Comparison of ENCODE assay signal across 21 cellular contexts in the genomic region with DNA sequence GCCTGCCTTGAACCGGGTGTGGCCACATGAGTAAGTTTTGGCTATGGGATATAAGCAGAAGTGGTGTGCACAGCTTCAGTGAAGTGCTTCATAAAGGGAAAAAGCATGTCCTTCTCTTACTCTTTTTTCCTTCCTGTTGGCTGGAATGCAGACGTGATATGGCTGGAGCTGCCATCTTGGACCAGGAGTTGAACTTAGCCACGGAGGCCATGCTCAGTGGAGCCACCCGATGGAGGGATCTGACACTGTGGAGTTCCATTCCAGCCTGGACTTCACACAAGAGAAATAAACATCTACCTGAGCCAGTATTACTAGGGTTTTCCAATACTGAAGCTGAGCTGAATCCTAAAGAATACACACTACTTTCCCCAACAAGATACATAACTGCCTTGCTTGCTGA. TPM values are rescaled to one million over a fixed set of nuclear protein-coding genes. Genes with fewer than 3 reads are reported as not detected.
DNase-seq lines count a peak whose midpoint lies in the region; TF ChIP-seq lines count a peak whose summit lies in the region.
"Had no signal": no experiment of that assay in that cellular context is flagged by ENCODE, and none has a peak within 500 bp of the region (broad histone marks: within the 10 kb centered on the region; RNA-seq: fewer than 3 reads in every experiment).

No MANE protein-coding gene starts in this region.

- H3K27ac ChIP-seq in smooth muscle cell (ENCODE audit: low read depth), result no peak overlapping the region
- H3K27ac ChIP-seq: colonic mucosa had no signal

- 97% methylated on average over 4 of the region's 4 CpGs for whole genome bisulfite sequencing in smooth muscle cell (ENCODE audit: low lambda C conversion rate)

- no peaks in the 10 kb centered on the region for H3K36me3 ChIP-seq in smooth muscle cell (ENCODE audit: low read depth)
- H3K36me3 ChIP-seq: colonic mucosa had no signal

- no peak overlapping the region for H3K4me3 ChIP-seq in epithelial cell of esophagus (ENCODE audit: low read length)
- H3K4me3 ChIP-seq in smooth muscle cell, result no peak overlapping the region
- H3K4me3 ChIP-seq: colonic mucosa had no signal

- no peaks in the 10 kb centered on the region for H3K27me3 ChIP-seq in smooth muscle cell (ENCODE audit: low read depth)
- H3K27me3 ChIP-seq: colonic mucosa had no signal

- no peak overlapping the region for H3K9ac ChIP-seq in smooth muscle cell (ENCODE audit: low read depth)

- no peak overlapping the region for H2AFZ ChIP-seq in smooth muscle cell (ENCODE audit: low read depth)

- peaks cover 5% of the 10 kb centered on the region for H3K4me1 ChIP-seq in smooth muscle cell (ENCODE audit: low read depth)
- H3K4me1 ChIP-seq: colonic mucosa had no signal

- H3K9me3 ChIP-seq in smooth muscle cell (replicated peaks; ENCODE audit: low read depth), result no peaks in the 10 kb centered on the region
- H3K9me3 ChIP-seq: colonic mucosa had no signal

- no peaks in the 10 kb centered on the region for H4K20me1 ChIP-seq in smooth muscle cell (ENCODE audit: low read depth)

- no peaks in the 10 kb centered on the region for H3F3A ChIP-seq in smooth muscle cell (ENCODE audit: low read depth)

- TF ChIP-seq CTCF in epithelial cell of esophagus (IDR thresholded peaks at IDR 0.05; ENCODE audit: insufficient read depth, low read depth, low read length, missing control alignments) (peak; percentile 15), smooth muscle cell (IDR thresholded peaks at IDR 0.05; ENCODE audit: borderline replicate concordance, insufficient read depth, poor library complexity, severe bottlenecking) (peak; percentile 6)

- no peaks in the 10 kb centered on the region for H3K79me2 ChIP-seq in smooth muscle cell (ENCODE audit: low read depth)

- no peak overlapping the region for H3K4me2 ChIP-seq in smooth muscle cell

- peak; percentile 27 for DNase-seq in DMS53 (lab: John Stamatoyannopoulos, UW)
- no peak for DNase-seq in DMS53 treated with DMSO at 0.1 percent for 48 hours (lab: John Stamatoyannopoulos, UW; ENCODE audit: unreplicated experiment)
- peak; percentile 3 for DNase-seq in NCI-H69 (lab: John Stamatoyannopoulos, UW)
- no peak for DNase-seq in epithelial cell of esophagus (ENCODE audit: low read depth)
- no peak for DNase-seq in smooth muscle cell (lab: John Stamatoyannopoulos, UW; ENCODE audit: unreplicated experiment)
- DNase-seq in central memory CD4-positive, alpha-beta T cell, result no peak
- no peak for DNase-seq in activated naive CD4-positive, alpha-beta T cell treated with anti-CD3 and anti-CD28 coated beads, Interleukin-2, amount 50 U/mL, for 16 hours
- no peak for DNase-seq in activated naive CD4-positive, alpha-beta T cell (lab: John Stamatoyannopoulos, UW)
- DNase-seq: activated CD4-positive, alpha-beta T cell treated with anti-CD3 and anti-CD28 coated beads, Interleukin-2, amount 10 ng/mL, durations not matched to agents 24 days and 14 days; activated T-cell treated with anti-CD3 and anti-CD28 coated beads, Interleukin-2, amount 50 U/mL, for 72 hours; amniotic stem cell; CD8-positive, alpha-beta T cell; colonic mucosa; GF-D8; glutamatergic neuron; Kasumi-1; kidney; NCI-H1436 treated with DMSO at 0.1 percent for 48 hours; NCI-H446; SIG-M5; stimulated activated CD4-positive, alpha-beta T cell treated with anti-CD3 and anti-CD28 coated beads, Interleukin-4, amount 100 ng/mL, for 4 hours had no signal

RNA-seq across cellular contexts. Expression of a gene that starts 52.3 kb away (rescaled TPM):
- 33.7 and 46.0 TPM in 2 replicates for total RNA-seq in smooth muscle cell
- polyA plus RNA-seq in smooth muscle cell, result 39.2 and 51.2 TPM in 2 replicates
- total RNA-seq: CD8-positive, alpha-beta T cell had no signal

Comparison
In these comparisons a context has a peak if more than half of its experiments do, and no peak if none do; other contexts are left out.
1. DNase-seq: peak in DMS53 (single experiment) and NCI-H69 (single experiment); none in DMS53 treated with DMSO at 0.1 percent for 48 hours (single experiment), epithelial cell of esophagus (single experiment), smooth muscle cell (single experiment), central memory CD4-positive, alpha-beta T cell (single experiment), activated naive CD4-positive, alpha-beta T cell treated with anti-CD3 and anti-CD28 coated beads, Interleukin-2, amount 50 U/mL, for 16 hours (single experiment) and activated naive CD4-positive, alpha-beta T cell (0 of 4).